Comparison of ENCODE assay signal across 1 cellular context in the genomic region with DNA sequence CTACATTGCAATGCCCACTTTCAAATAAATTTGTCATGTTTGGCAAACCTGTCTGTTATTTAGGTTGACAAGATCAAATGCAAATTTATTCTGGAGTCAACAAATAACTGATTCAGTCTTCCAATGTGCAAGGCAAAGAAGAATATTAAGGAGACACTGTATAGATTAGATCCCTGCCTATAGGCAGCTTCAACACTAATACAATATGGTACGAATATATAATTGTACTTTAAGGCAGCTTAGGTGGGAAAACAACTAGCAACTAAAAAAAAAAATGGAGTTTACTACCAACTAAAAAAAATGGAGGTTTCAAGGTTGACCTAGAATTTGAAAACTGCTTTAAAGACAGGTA.
TF ChIP-seq lines count a peak whose summit lies in the region.

No MANE protein-coding gene starts in this region.

TF ChIP-seq in GM23338, 12 proteins besides CTCF, POLR2A, EP300 and RAD21 (continued from another document):
- TF ChIP-seq, protein P1, sequence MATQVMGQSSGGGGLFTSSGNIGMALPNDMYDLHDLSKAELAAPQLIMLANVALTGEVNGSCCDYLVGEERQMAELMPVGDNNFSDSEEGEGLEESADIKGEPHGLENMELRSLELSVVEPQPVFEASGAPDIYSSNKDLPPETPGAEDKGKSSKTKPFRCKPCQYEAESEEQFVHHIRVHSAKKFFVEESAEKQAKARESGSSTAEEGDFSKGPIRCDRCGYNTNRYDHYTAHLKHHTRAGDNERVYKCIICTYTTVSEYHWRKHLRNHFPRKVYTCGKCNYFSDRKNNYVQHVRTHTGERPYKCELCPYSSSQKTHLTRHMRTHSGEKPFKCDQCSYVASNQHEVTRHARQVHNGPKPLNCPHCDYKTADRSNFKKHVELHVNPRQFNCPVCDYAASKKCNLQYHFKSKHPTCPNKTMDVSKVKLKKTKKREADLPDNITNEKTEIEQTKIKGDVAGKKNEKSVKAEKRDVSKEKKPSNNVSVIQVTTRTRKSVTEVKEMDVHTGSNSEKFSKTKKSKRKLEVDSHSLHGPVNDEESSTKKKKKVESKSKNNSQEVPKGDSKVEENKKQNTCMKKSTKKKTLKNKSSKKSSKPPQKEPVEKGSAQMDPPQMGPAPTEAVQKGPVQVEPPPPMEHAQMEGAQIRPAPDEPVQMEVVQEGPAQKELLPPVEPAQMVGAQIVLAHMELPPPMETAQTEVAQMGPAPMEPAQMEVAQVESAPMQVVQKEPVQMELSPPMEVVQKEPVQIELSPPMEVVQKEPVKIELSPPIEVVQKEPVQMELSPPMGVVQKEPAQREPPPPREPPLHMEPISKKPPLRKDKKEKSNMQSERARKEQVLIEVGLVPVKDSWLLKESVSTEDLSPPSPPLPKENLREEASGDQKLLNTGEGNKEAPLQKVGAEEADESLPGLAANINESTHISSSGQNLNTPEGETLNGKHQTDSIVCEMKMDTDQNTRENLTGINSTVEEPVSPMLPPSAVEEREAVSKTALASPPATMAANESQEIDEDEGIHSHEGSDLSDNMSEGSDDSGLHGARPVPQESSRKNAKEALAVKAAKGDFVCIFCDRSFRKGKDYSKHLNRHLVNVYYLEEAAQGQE (IDR thresholded peaks at IDR 0.05; ENCODE audit: unreplicated experiment): no peak
- no peak for TF ChIP-seq POLR2AphosphoS5 (IDR thresholded peaks at IDR 0.05; ENCODE audit: low read depth)
- TF ChIP-seq ZNF114 (CRISPR knock-in tag; IDR thresholded peaks at IDR 0.05): no peak
- TF ChIP-seq, protein P2, sequence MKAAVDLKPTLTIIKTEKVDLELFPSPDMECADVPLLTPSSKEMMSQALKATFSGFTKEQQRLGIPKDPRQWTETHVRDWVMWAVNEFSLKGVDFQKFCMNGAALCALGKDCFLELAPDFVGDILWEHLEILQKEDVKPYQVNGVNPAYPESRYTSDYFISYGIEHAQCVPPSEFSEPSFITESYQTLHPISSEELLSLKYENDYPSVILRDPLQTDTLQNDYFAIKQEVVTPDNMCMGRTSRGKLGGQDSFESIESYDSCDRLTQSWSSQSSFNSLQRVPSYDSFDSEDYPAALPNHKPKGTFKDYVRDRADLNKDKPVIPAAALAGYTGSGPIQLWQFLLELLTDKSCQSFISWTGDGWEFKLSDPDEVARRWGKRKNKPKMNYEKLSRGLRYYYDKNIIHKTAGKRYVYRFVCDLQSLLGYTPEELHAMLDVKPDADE (IDR thresholded peaks at IDR 0.05): no peak
- no peak for TF ChIP-seq CREB1 (CRISPR knock-in tag; IDR thresholded peaks at IDR 0.05; ENCODE audit: low read depth)
